Comparison of ENCODE assay signal across 14 cellular contexts in the genomic region with DNA sequence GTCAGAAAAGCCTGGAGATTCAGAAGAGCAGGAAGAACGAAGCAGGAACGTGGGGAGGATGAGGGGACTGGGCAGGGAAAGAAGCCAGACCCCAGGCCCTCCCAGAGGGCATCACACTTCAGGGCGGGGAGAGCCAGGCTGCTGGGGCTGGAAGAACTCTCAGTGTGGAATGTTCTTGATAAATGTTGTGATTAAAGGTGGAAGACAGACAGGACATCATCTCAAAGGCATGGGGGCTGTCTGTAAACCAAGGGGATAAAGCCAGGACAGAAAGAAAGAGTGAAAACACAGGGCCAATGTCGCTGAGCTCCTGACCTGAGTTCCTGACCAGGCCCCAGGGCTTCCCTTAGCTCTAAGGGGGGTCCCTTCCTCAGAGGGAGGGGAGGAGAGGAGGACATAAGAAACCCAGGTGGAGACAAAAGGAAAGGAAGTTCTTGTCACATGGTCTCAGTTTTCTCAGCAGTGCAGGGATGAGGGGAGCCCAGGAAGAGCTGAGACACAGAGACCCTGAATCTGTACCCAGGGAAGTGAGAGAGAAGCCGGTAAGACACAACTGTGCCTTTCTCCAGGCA. TPM values are rescaled to one million over a fixed set of nuclear protein-coding genes. Genes with fewer than 3 reads are reported as not detected.
DNase-seq lines count a peak whose midpoint lies in the region; ATAC-seq and TF ChIP-seq lines count a peak whose summit lies in the region.
"Had no signal": no experiment of that assay in that cellular context is flagged by ENCODE, and none has a peak within 500 bp of the region (broad histone marks: within the 10 kb centered on the region; RNA-seq: fewer than 3 reads in every experiment).

No MANE protein-coding gene starts in this region.

- H3K9ac ChIP-seq in trophoblast cell (ENCODE audit: low read length) = no peak overlapping the region

- peak overlapping the region; percentile 96 for H4K91ac ChIP-seq in trophoblast cell (ENCODE audit: low read depth, low read length)

- H3K9me3 ChIP-seq in WERI-Rb-1 (ENCODE audit: severe bottlenecking) (no peaks in the 10 kb centered on the region), trophoblast cell (ENCODE audit: insufficient read depth, low read depth, low read length) (peaks cover 2% of the 10 kb centered on the region)
- H3K9me3 ChIP-seq: testis had no signal

- WGBS in trophoblast cell (ENCODE audit: extremely low coverage, insufficient coverage, insufficient read length) = no CpG with 5 or more reads among the region's 5 CpGs

- H3K18ac ChIP-seq in trophoblast cell (ENCODE audit: low read length) = peak overlapping the region; percentile 77

- intact Hi-C loops in activated CD8-positive, alpha-beta T cell treated with anti-CD3 and anti-CD28 coated beads for 36 hours (cut with micrococcal nuclease) = no loop called here

- POLR2A ChIA-PET in activated CD8-positive, alpha-beta T cell treated with anti-CD3 and anti-CD28 coated beads, Interleukin-2, amount 10 ng/mL, durations not matched to agents 7 days and 5 days (lab: Charles Lee) = no interaction called here
- POLR2A ChIA-PET in activated CD8-positive, alpha-beta T cell treated with anti-CD3 and anti-CD28 coated beads for 36 hours (lab: Charles Lee) = no interaction called here

- H2BK5ac ChIP-seq in trophoblast cell (ENCODE audit: low read depth, low read length, poor library complexity) = peak overlapping the region; percentile 96

- H2BK120ac ChIP-seq in trophoblast cell (ENCODE audit: insufficient read depth, low read length, poor library complexity) = peak overlapping the region; percentile 93

- no peaks in the 10 kb centered on the region for H3K27me3 Mint-ChIP-seq in activated CD8-positive, alpha-beta T cell treated with anti-CD3 and anti-CD28 coated beads, Interleukin-2, amount 10 ng/mL, durations not matched to agents 7 days and 5 days (ENCODE audit: low read depth)
- no peaks in the 10 kb centered on the region for H3K27me3 Mint-ChIP-seq in activated CD8-positive, alpha-beta T cell treated with anti-CD3 and anti-CD28 coated beads for 36 hours

- peak overlapping the region; percentile 58 for H3K27ac Mint-ChIP-seq in activated CD8-positive, alpha-beta T cell treated with anti-CD3 and anti-CD28 coated beads, Interleukin-2, amount 10 ng/mL, durations not matched to agents 7 days and 5 days
- H3K27ac Mint-ChIP-seq in activated CD8-positive, alpha-beta T cell treated with anti-CD3 and anti-CD28 coated beads for 36 hours = no peak overlapping the region

- peak overlapping the region; percentile 61 for H3K4ac ChIP-seq in trophoblast cell (ENCODE audit: low read depth, low read length)

- H3K14ac ChIP-seq in trophoblast cell (ENCODE audit: low read length) = peak overlapping the region; percentile 90

- no peak for DNase-seq in activated CD8-positive, alpha-beta T cell treated with anti-CD3 and anti-CD28 coated beads, Interleukin-2, amount 10 ng/mL, durations not matched to agents 7 days and 5 days
- DNase-seq in activated CD8-positive, alpha-beta T cell treated with anti-CD3 and anti-CD28 coated beads for 36 hours = no peak
- DNase-seq in WERI-Rb-1 (no peak), iPS-NIHi7 (ENCODE audit: extremely low spot score) (peak; percentile 53), trophoblast cell (peak; percentile 54 to 76)
- no peak for DNase-seq in stimulated activated naive CD4-positive, alpha-beta T cell (lab: John Stamatoyannopoulos, UW)
- DNase-seq: activated CD4-positive, CD25-positive, alpha-beta regulatory T cell; GF-D8; head of caudate nucleus; SW 1271; testis had no signal

- TF ChIP-seq CTCF in activated CD8-positive, alpha-beta T cell treated with anti-CD3 and anti-CD28 coated beads for 36 hours (IDR thresholded peaks at IDR 0.05) = no peak
- no peak for TF ChIP-seq CTCF in WERI-Rb-1 (IDR thresholded peaks at IDR 0.05; ENCODE audit: low read depth, low read length)

- H4K8ac ChIP-seq in trophoblast cell (ENCODE audit: low read depth, low read length) = peak overlapping the region; percentile 89

- H2AFZ ChIP-seq in trophoblast cell (ENCODE audit: insufficient read depth, low read length, poor library complexity) = peak overlapping the region; percentile 12

- H3K4me1 Mint-ChIP-seq in activated CD8-positive, alpha-beta T cell treated with anti-CD3 and anti-CD28 coated beads, Interleukin-2, amount 10 ng/mL, durations not matched to agents 7 days and 5 days (ENCODE audit: low read depth) = peaks cover 5% of the 10 kb centered on the region
- peaks cover 4% of the 10 kb centered on the region for H3K4me1 Mint-ChIP-seq in activated CD8-positive, alpha-beta T cell treated with anti-CD3 and anti-CD28 coated beads for 36 hours (ENCODE audit: low read depth)

- peak overlapping the region; percentile 66 for H3K27ac ChIP-seq in WERI-Rb-1
- H3K27ac ChIP-seq in trophoblast cell (ENCODE audit: low read depth, low read length) = peak overlapping the region; percentile 98
- H3K27ac ChIP-seq: testis had no signal

- no peak overlapping the region for H3K23ac ChIP-seq in trophoblast cell (ENCODE audit: low read length)

- peaks cover 37 to 43% of the 10 kb centered on the region in 2 experiments for H3K4me1 ChIP-seq in trophoblast cell (ENCODE audit: control insufficient read depth in 1 of 2, insufficient read depth in 2 of 2, low read length in 2 of 2)
- H3K4me1 ChIP-seq: testis had no signal

- peaks cover 40% of the 10 kb centered on the region for H3K36me3 Mint-ChIP-seq in activated CD8-positive, alpha-beta T cell treated with anti-CD3 and anti-CD28 coated beads, Interleukin-2, amount 10 ng/mL, durations not matched to agents 7 days and 5 days (ENCODE audit: low read depth)
- H3K36me3 Mint-ChIP-seq in activated CD8-positive, alpha-beta T cell treated with anti-CD3 and anti-CD28 coated beads for 36 hours (ENCODE audit: low read depth) = peaks cover 20% of the 10 kb centered on the region

- no peak overlapping the region for H3K4me3 Mint-ChIP-seq in activated CD8-positive, alpha-beta T cell treated with anti-CD3 and anti-CD28 coated beads, Interleukin-2, amount 10 ng/mL, durations not matched to agents 7 days and 5 days
- no peak overlapping the region for H3K4me3 Mint-ChIP-seq in activated CD8-positive, alpha-beta T cell treated with anti-CD3 and anti-CD28 coated beads for 36 hours

- H3K79me1 ChIP-seq in trophoblast cell (ENCODE audit: low read length) = peaks cover 36% of the 10 kb centered on the region

- ATAC-seq in activated CD8-positive, alpha-beta T cell treated with anti-CD3 and anti-CD28 coated beads, Interleukin-2, amount 10 ng/mL, durations not matched to agents 7 days and 5 days = no peak
- ATAC-seq in activated CD8-positive, alpha-beta T cell treated with anti-CD3 and anti-CD28 coated beads for 36 hours = no peak
- ATAC-seq in GM19035 (IDR thresholded peaks at IDR 0.05; ENCODE audit: unreplicated experiment) (no peak), GM18907 (IDR thresholded peaks at IDR 0.05; ENCODE audit: unreplicated experiment) (no peak)
- ATAC-seq: left lobe of liver had no signal

- H3K79me2 ChIP-seq in trophoblast cell (ENCODE audit: control insufficient read depth, insufficient read depth, low read length, poor library complexity) = peaks cover 6% of the 10 kb centered on the region

- peaks cover 10% of the 10 kb centered on the region for H3K9me3 Mint-ChIP-seq in activated CD8-positive, alpha-beta T cell treated with anti-CD3 and anti-CD28 coated beads, Interleukin-2, amount 10 ng/mL, durations not matched to agents 7 days and 5 days (ENCODE audit: insufficient read depth)
- peaks cover 4% of the 10 kb centered on the region for H3K9me3 Mint-ChIP-seq in activated CD8-positive, alpha-beta T cell treated with anti-CD3 and anti-CD28 coated beads for 36 hours

- no peak overlapping the region for H3K4me2 ChIP-seq in trophoblast cell (ENCODE audit: low read length)

- peaks cover 8% of the 10 kb centered on the region; the same call in 1 of the 2 replicates for H3K36me3 ChIP-seq in WERI-Rb-1
- peaks cover 7 to 13% of the 10 kb centered on the region in 2 experiments for H3K36me3 ChIP-seq in trophoblast cell (ENCODE audit: control insufficient read depth in 1 of 2, insufficient read depth in 2 of 2, low read length in 2 of 2)

- H2AK5ac ChIP-seq in trophoblast cell (ENCODE audit: low read length) = peak overlapping the region; percentile 85

- H3K27me3 ChIP-seq in WERI-Rb-1 (ENCODE audit: insufficient read depth, low read depth, severe bottlenecking) (no peaks in the 10 kb centered on the region), trophoblast cell (ENCODE audit: insufficient read depth, low read length) (no peaks in the 10 kb centered on the region)
- H3K27me3 ChIP-seq: testis had no signal

- CTCF ChIA-PET in activated CD8-positive, alpha-beta T cell treated with anti-CD3 and anti-CD28 coated beads, Interleukin-2, amount 10 ng/mL, durations not matched to agents 7 days and 5 days (lab: Charles Lee) = interaction anchor here (2.7 kb wide), 1 partner anchor 8 kb away, joined by 16 read pairs; no protein-coding TSS in a partner anchor
- CTCF ChIA-PET in activated CD8-positive, alpha-beta T cell treated with anti-CD3 and anti-CD28 coated beads for 36 hours (lab: Charles Lee) = interaction anchor here (1.2 to 5.1 kb wide), 3 partner anchors 9 to 31 kb away, joined by 4 to 41 read pairs (median 5); no protein-coding TSS in a partner anchor

- H3K4me3 ChIP-seq in WERI-Rb-1 (ENCODE audit: low read depth, low read length) = no peak overlapping the region
- H3K4me3 ChIP-seq in trophoblast cell (ENCODE audit: low read depth, low read length) = no peak overlapping the region
- H3K4me3 ChIP-seq: testis had no signal

- H4K12ac ChIP-seq in trophoblast cell (ENCODE audit: low read depth, low read length) = peak overlapping the region; percentile 79

- peak overlapping the region; percentile 85 for H2BK12ac ChIP-seq in trophoblast cell (ENCODE audit: low read length)

RNA-seq across cellular contexts. Expression of a gene that starts 56.3 kb away (rescaled TPM):
- 10 to 100 TPM; 65.2 to 66.0 TPM for total RNA-seq in activated CD8-positive, alpha-beta T cell treated with anti-CD3 and anti-CD28 coated beads, Interleukin-2, amount 10 ng/mL, durations not matched to agents 7 days and 5 days
- 10 to 100 TPM; 49.9 to 50.7 TPM for total RNA-seq in activated CD8-positive, alpha-beta T cell treated with anti-CD3 and anti-CD28 coated beads for 36 hours
- polyA plus RNA-seq in trophoblast cell (2013) = 81.6 and 81.8 TPM in 2 replicates

RNA-seq across cellular contexts. Expression of a gene that starts 56.8 kb away (rescaled TPM):
- total RNA-seq in activated CD8-positive, alpha-beta T cell treated with anti-CD3 and anti-CD28 coated beads, Interleukin-2, amount 10 ng/mL, durations not matched to agents 7 days and 5 days = 10 to 100 TPM; 81.0 to 81.2 TPM
- total RNA-seq in activated CD8-positive, alpha-beta T cell treated with anti-CD3 and anti-CD28 coated beads for 36 hours = 10 to 100 TPM; 90.2 to 98.8 TPM
- 105 TPM in 2 replicates for polyA plus RNA-seq in trophoblast cell (2013)

Comparison
In these comparisons a context has a peak if more than half of its experiments do, and no peak if none do; other contexts are left out.
1. DNase-seq: peak in iPS-NIHi7 (single experiment) and trophoblast cell (2 of 2); none in activated CD8-positive, alpha-beta T cell treated with anti-CD3 and anti-CD28 coated beads, Interleukin-2, amount 10 ng/mL, durations not matched to agents 7 days and 5 days (single experiment), activated CD8-positive, alpha-beta T cell treated with anti-CD3 and anti-CD28 coated beads for 36 hours (single experiment), WERI-Rb-1 (single experiment) and stimulated activated naive CD4-positive, alpha-beta T cell (0 of 6).